Comparison of ENCODE assay signal across 8 cellular contexts in genomic region chr5:181223729-181224389, GRCh38. TPM values are rescaled to one million over a fixed set of nuclear protein-coding genes. Genes with fewer than 3 reads are reported as not detected.
DNase-seq lines count a peak whose midpoint lies in the region; ATAC-seq and TF ChIP-seq lines count a peak whose summit lies in the region.

No MANE protein-coding gene starts in this region.

- peaks cover 8% of the 10 kb centered on the region; the same call in 1 of the 2 replicates for H3F3A ChIP-seq in GM23338 (replicated peaks; ENCODE audit: low read depth)

- H3K36me3 ChIP-seq in BE2C: no peaks in the 10 kb centered on the region
- peaks cover 7% of the 10 kb centered on the region; the same call in 1 of the 2 replicates for H3K36me3 ChIP-seq in GM23338 (ENCODE audit: insufficient read depth)
- no peaks in the 10 kb centered on the region for H3K36me3 ChIP-seq in WERI-Rb-1
- H3K36me3 ChIP-seq in trophoblast cell (ENCODE audit: control insufficient read depth in 1 of 2, insufficient read depth in 2 of 2, low read length in 2 of 2): peaks cover 1 to 10% of the 10 kb centered on the region in 2 experiments

- H3K4me3 Mint-ChIP-seq in GM23338: peak overlapping the region; percentile 99

- H4K20me1 ChIP-seq in GM23338 (replicated peaks; ENCODE audit: insufficient read depth): no peaks in the 10 kb centered on the region; the same call in 1 of the 2 replicates

- H4K8ac ChIP-seq in trophoblast cell (ENCODE audit: low read depth, low read length): peak overlapping the region; percentile 84

- peak overlapping the region; percentile 0 for H2AK5ac ChIP-seq in trophoblast cell (ENCODE audit: low read length)

- H3K9me3 ChIP-seq in BE2C (no peaks in the 10 kb centered on the region), WERI-Rb-1 (ENCODE audit: severe bottlenecking) (no peaks in the 10 kb centered on the region), trophoblast cell (ENCODE audit: insufficient read depth, low read depth, low read length) (peaks cover 2% of the 10 kb centered on the region)

- H3K27me3 ChIP-seq in BE2C: no peaks in the 10 kb centered on the region
- H3K27me3 ChIP-seq in GM23338 (ENCODE audit: insufficient read depth): no peaks in the 10 kb centered on the region
- no peaks in the 10 kb centered on the region for H3K27me3 ChIP-seq in WERI-Rb-1 (ENCODE audit: insufficient read depth, low read depth, severe bottlenecking)
- no peaks in the 10 kb centered on the region for H3K27me3 ChIP-seq in trophoblast cell (ENCODE audit: insufficient read depth, low read length)

- WGBS in trophoblast cell (ENCODE audit: extremely low coverage, insufficient coverage, insufficient read length): no CpG with 5 or more reads among the region's 31 CpGs

- H2AFZ ChIP-seq in GM23338 (peak overlapping the region; percentile 91), trophoblast cell (ENCODE audit: insufficient read depth, low read length, poor library complexity) (peak overlapping the region; percentile 1)

- peaks cover 12% of the 10 kb centered on the region for H3K9me3 Mint-ChIP-seq in GM23338

- TF ChIP-seq CTCF in BE2C (IDR thresholded peaks at IDR 0.05; ENCODE audit: low read depth, low read length) (no peak), GM23338 (conservative IDR thresholded peaks at IDR 0.05; ENCODE audit: low read depth in 2 of 2) (no peak), WERI-Rb-1 (IDR thresholded peaks at IDR 0.05; ENCODE audit: low read depth, low read length) (no peak), fibroblast of the aortic adventitia (IDR thresholded peaks at IDR 0.05; ENCODE audit: insufficient read depth, low read length) (no peak)

- peaks cover 44% of the 10 kb centered on the region for H3K27me3 Mint-ChIP-seq in GM23338 (ENCODE audit: insufficient read depth, low read depth, poor library complexity)

- peak; percentile 19 for ATAC-seq in GM23338

- peak overlapping the region; percentile 44 for H2BK120ac ChIP-seq in trophoblast cell (ENCODE audit: insufficient read depth, low read length, poor library complexity)

- peak overlapping the region; percentile 97 for H3K27ac Mint-ChIP-seq in GM23338

- H3K9me2 ChIP-seq in GM23338 (ENCODE audit: insufficient read depth): no peaks in the 10 kb centered on the region

- peak overlapping the region; percentile 84 for H3K9ac ChIP-seq in trophoblast cell (ENCODE audit: low read length)

- peaks cover 8% of the 10 kb centered on the region for H3K79me1 ChIP-seq in trophoblast cell (ENCODE audit: low read length)

- DNase-seq in BE2C: peak; percentile 79
- DNase-seq in GM23338 (ENCODE audit: low spot score): peak; percentile 94
- peak; percentile 27 for DNase-seq in WERI-Rb-1
- no peak for DNase-seq in fibroblast of the aortic adventitia (ENCODE audit: low read depth)
- peak in 1 of 2 donors; percentile 14 for DNase-seq in trophoblast cell
- DNase-seq in MV-4-11 (lab: John Stamatoyannopoulos, UW): no peak
- no peak for DNase-seq in GF-D8 (lab: John Stamatoyannopoulos, UW)
- no peak for DNase-seq in SHP77 (lab: John Stamatoyannopoulos, UW)

- no peak overlapping the region for H3K23ac ChIP-seq in trophoblast cell (ENCODE audit: low read length)

- peak overlapping the region; percentile 88 for H3K27ac ChIP-seq in GM23338 (ENCODE audit: low read depth)
- peak overlapping the region; percentile 94 for H3K27ac ChIP-seq in WERI-Rb-1
- peak overlapping the region; percentile 63 for H3K27ac ChIP-seq in trophoblast cell (ENCODE audit: low read depth, low read length)

- H3K14ac ChIP-seq in trophoblast cell (ENCODE audit: low read length): peak overlapping the region; percentile 32

- H3K4me1 Mint-ChIP-seq in GM23338: peaks cover 20% of the 10 kb centered on the region

- H3K4me3 ChIP-seq in BE2C (ENCODE audit: low read depth, low read length): peak overlapping the region; percentile 89
- H3K4me3 ChIP-seq in GM23338: peak overlapping the region; percentile 66
- peak overlapping the region; percentile 55 for H3K4me3 ChIP-seq in WERI-Rb-1 (ENCODE audit: low read depth, low read length)
- peak overlapping the region; percentile 95 for H3K4me3 ChIP-seq in fibroblast of the aortic adventitia (ENCODE audit: low read depth, low read length)
- peak overlapping the region; percentile 85 for H3K4me3 ChIP-seq in trophoblast cell (ENCODE audit: low read depth, low read length)

- H3K4me2 ChIP-seq in GM23338 (peak overlapping the region; percentile 82), trophoblast cell (ENCODE audit: low read length) (peak overlapping the region; percentile 82)

- peak overlapping the region; percentile 50 for H2BK5ac ChIP-seq in trophoblast cell (ENCODE audit: low read depth, low read length, poor library complexity)

- peak overlapping the region; percentile 5 for H3K18ac ChIP-seq in trophoblast cell (ENCODE audit: low read length)

- peaks cover 13% of the 10 kb centered on the region; the same call in 2 of the 3 replicates for H3K36me3 Mint-ChIP-seq in GM23338 (ENCODE audit: low read depth)

- no peak overlapping the region for H2BK12ac ChIP-seq in trophoblast cell (ENCODE audit: low read length)

- H4K12ac ChIP-seq in trophoblast cell (ENCODE audit: low read depth, low read length): peak overlapping the region; percentile 68

- H3K79me2 ChIP-seq in GM23338 (replicated peaks; ENCODE audit: insufficient read depth) (peaks cover 25% of the 10 kb centered on the region), trophoblast cell (ENCODE audit: control insufficient read depth, insufficient read depth, low read length, poor library complexity) (peaks cover 4% of the 10 kb centered on the region)

- H3K4ac ChIP-seq in trophoblast cell (ENCODE audit: low read depth, low read length): peak overlapping the region; percentile 0

- H4K91ac ChIP-seq in trophoblast cell (ENCODE audit: low read depth, low read length): peak overlapping the region; percentile 77

- H3K4me1 ChIP-seq in BE2C (no peaks in the 10 kb centered on the region), GM23338 (ENCODE audit: insufficient read depth) (peaks cover 10% of the 10 kb centered on the region; the same call in 1 of the 2 replicates), trophoblast cell (ENCODE audit: control insufficient read depth in 1 of 2, insufficient read depth in 2 of 2, low read length in 2 of 2) (peaks cover 10 to 12% of the 10 kb centered on the region in 2 experiments)

TF ChIP-seq in GM23338, 12 proteins besides CTCF, POLR2A, EP300 and RAD21:
- TF ChIP-seq POLR2AphosphoS5 (IDR thresholded peaks at IDR 0.05; ENCODE audit: low read depth) (peak; percentile 18; the same call in 1 of the 2 replicates), NANOG (IDR thresholded peaks at IDR 0.05; ENCODE audit: borderline replicate concordance) (no peak)
TF ChIP-seq in GM23338: peak in this region for 1.

RNA-seq across cellular contexts. Expression of gene TRIM41, which starts 0.8 kb away (rescaled TPM):
- polyA plus RNA-seq in BE2C (2012; ENCODE audit: insufficient read depth, insufficient read length, low read depth): 80.4 TPM
- 8.7 and 9.7 TPM in 2 replicates for total RNA-seq in GM23338 (2014; rRNA removed; shearing (Covaris generic))
- 6.2 and 7.3 TPM in 2 replicates for polyA plus RNA-seq in GM23338 (2016; fragmentation: Nextera tagmentation; extraction: Ambion mirVana)
- total RNA-seq in fibroblast of the aortic adventitia (ENCODE audit: low replicate concordance): 12.7 and 19.1 TPM in 2 replicates
- 16.4 and 16.9 TPM in 2 replicates for polyA plus RNA-seq in trophoblast cell (2013)

RNA-seq across cellular contexts. Expression of gene TRIM7, which starts 18.9 kb away (rescaled TPM):
- polyA plus RNA-seq in BE2C (2012; ENCODE audit: insufficient read depth, insufficient read length, low read depth): 3.2 TPM
- total RNA-seq in GM23338 (2014; rRNA removed; shearing (Covaris generic)): 0.56 and 0.66 TPM in 2 replicates
- polyA plus RNA-seq in GM23338 (2016; fragmentation: Nextera tagmentation; extraction: Ambion mirVana): 0.37 and 0.53 TPM in 2 replicates
- total RNA-seq in fibroblast of the aortic adventitia (ENCODE audit: low replicate concordance): 0.74 and 3.3 TPM in 2 replicates
- polyA plus RNA-seq in trophoblast cell (2013): 0.04 and 0.07 TPM in 2 replicates

RNA-seq across cellular contexts. Expression of gene RACK1, which starts 19.8 kb away (rescaled TPM):
- polyA plus RNA-seq in BE2C (2012; ENCODE audit: insufficient read depth, insufficient read length, low read depth): 2,500 TPM
- 4,589 and 4,798 TPM in 2 replicates for total RNA-seq in GM23338 (2014; rRNA removed; shearing (Covaris generic))
- polyA plus RNA-seq in GM23338 (2016; fragmentation: Nextera tagmentation; extraction: Ambion mirVana): 2,372 and 2,567 TPM in 2 replicates
- total RNA-seq in fibroblast of the aortic adventitia (ENCODE audit: low replicate concordance): 2,117 and 4,931 TPM in 2 replicates
- polyA plus RNA-seq in trophoblast cell (2013): 2,172 and 2,251 TPM in 2 replicates

RNA-seq across cellular contexts. Expression of gene TRIM52, which starts 37.1 kb away (rescaled TPM):
- 33.8 TPM for polyA plus RNA-seq in BE2C (2012; ENCODE audit: insufficient read depth, insufficient read length, low read depth)
- total RNA-seq in GM23338 (2014; rRNA removed; shearing (Covaris generic)): 2.9 and 6.2 TPM in 2 replicates
- polyA plus RNA-seq in GM23338 (2016; fragmentation: Nextera tagmentation; extraction: Ambion mirVana): 4.1 and 8.1 TPM in 2 replicates
- total RNA-seq in fibroblast of the aortic adventitia (ENCODE audit: low replicate concordance): 7.4 and 15.6 TPM in 2 replicates
- 2.8 and 3.3 TPM in 2 replicates for polyA plus RNA-seq in trophoblast cell (2013)

Comparison
In these comparisons a context has a peak if more than half of its experiments do, and no peak if none do; other contexts are left out.
1. DNase-seq: peak in BE2C (single experiment), GM23338 (single experiment) and WERI-Rb-1 (single experiment); none in fibroblast of the aortic adventitia (single experiment), MV-4-11 (single experiment), GF-D8 (single experiment) and SHP77 (0 of 2).
2. Peak in every context shown above with its lines, with median percentiles within 50 percentile points of each other: H3K4me3 ChIP-seq and H3K27ac ChIP-seq.